Comparison of ENCODE assay signal across 18 cellular contexts in genomic region chr11:12963051-12963450, GRCh38. TPM values are rescaled to one million over a fixed set of nuclear protein-coding genes. Genes with fewer than 3 reads are reported as not detected.
DNase-seq lines count a peak whose midpoint lies in the region; ATAC-seq lines count a peak whose summit lies in the region.
"Had no signal": no experiment of that assay in that cellular context is flagged by ENCODE, and none has a peak within 500 bp of the region (broad histone marks: within the 10 kb centered on the region; RNA-seq: fewer than 3 reads in every experiment).

No MANE protein-coding gene starts in this region.

- no peak overlapping the region for H3K4me3 Mint-ChIP-seq in activated CD4-positive, alpha-beta T cell treated with anti-CD3 and anti-CD28 coated beads for 36 hours
- H3K4me3 Mint-ChIP-seq: B cell; CD8-positive, alpha-beta T cell; HFFc6 had no signal

- DNase-seq in NCI-H82 (lab: John Stamatoyannopoulos, UW) (peak; percentile 13), head of caudate nucleus (peak in 26 of 42 donors; percentile 7 to 79 (median 41)), occipital lobe (lab: John Stamatoyannopoulos, UW) (peak; percentile 2), HK-2 (ENCODE audit: unreplicated experiment) (no peak)
- DNase-seq in activated CD4-positive, alpha-beta T cell treated with anti-CD3 and anti-CD28 coated beads for 36 hours, result no peak
- DNase-seq: Calu3; CD8-positive, alpha-beta T cell; DMS 273 treated with DMSO at 0.1 percent for 48 hours; DMS53; DND-41; EL; GOT3; H7; HFFc6 had no signal

- H3K27ac Mint-ChIP-seq in activated CD4-positive, alpha-beta T cell treated with anti-CD3 and anti-CD28 coated beads for 36 hours, result no peak overlapping the region
- H3K27ac Mint-ChIP-seq: B cell; CD8-positive, alpha-beta T cell; HFFc6 had no signal

- peaks cover 20% of the 10 kb centered on the region for H3K27me3 Mint-ChIP-seq in activated CD4-positive, alpha-beta T cell treated with anti-CD3 and anti-CD28 coated beads for 36 hours

- CTCF ChIA-PET in activated CD4-positive, alpha-beta T cell treated with anti-CD3 and anti-CD28 coated beads for 36 hours (lab: Charles Lee), result interaction anchor here (0.8 to 1.4 kb wide), 6 partner anchors 16 to 380 kb away, joined by 3 to 6 read pairs (median 4); no protein-coding TSS in a partner anchor

- no peaks in the 10 kb centered on the region for H3K36me3 Mint-ChIP-seq in activated CD4-positive, alpha-beta T cell treated with anti-CD3 and anti-CD28 coated beads for 36 hours (ENCODE audit: low read depth)
- H3K36me3 Mint-ChIP-seq: CD8-positive, alpha-beta T cell had no signal

- POLR2A ChIA-PET in activated CD4-positive, alpha-beta T cell treated with anti-CD3 and anti-CD28 coated beads for 36 hours (lab: Charles Lee), result no interaction called here

- no peak for ATAC-seq in activated CD4-positive, alpha-beta T cell treated with anti-CD3 and anti-CD28 coated beads for 36 hours
- ATAC-seq in HG02870 (IDR thresholded peaks at IDR 0.05; ENCODE audit: unreplicated experiment), result no peak
- ATAC-seq: CD8-positive, alpha-beta T cell had no signal

- intact Hi-C loops in head of caudate nucleus (cut with DNase I), result loop anchor here (5.0 kb wide), 1 partner anchor 189 kb away; no protein-coding TSS in a partner anchor
- intact Hi-C loops in activated CD4-positive, alpha-beta T cell treated with anti-CD3 and anti-CD28 coated beads for 36 hours (cut with DNase I, micrococcal nuclease), result loop anchor here (5.0 kb wide), 2 partner anchors 189 to 274 kb away; no protein-coding TSS in a partner anchor

- no peaks in the 10 kb centered on the region for H3K4me1 Mint-ChIP-seq in activated CD4-positive, alpha-beta T cell treated with anti-CD3 and anti-CD28 coated beads for 36 hours
- H3K4me1 Mint-ChIP-seq: B cell had no signal

- no peaks in the 10 kb centered on the region for H3K9me3 Mint-ChIP-seq in activated CD4-positive, alpha-beta T cell treated with anti-CD3 and anti-CD28 coated beads for 36 hours (ENCODE audit: low read depth)
- H3K9me3 Mint-ChIP-seq: CD8-positive, alpha-beta T cell; HFFc6 had no signal

RNA-seq across cellular contexts. Expression of gene RASSF10, which starts 46.1 kb away (rescaled TPM):
- 3.4 TPM for total RNA-seq in occipital lobe
- total RNA-seq in activated CD4-positive, alpha-beta T cell treated with anti-CD3 and anti-CD28 coated beads for 36 hours, result not detected
- total RNA-seq: A172; B cell; CD8-positive, alpha-beta T cell; G401; HFFc6 had no signal

Comparison
In these comparisons a context has a peak if more than half of its experiments do, and no peak if none do; other contexts are left out.
1. DNase-seq: peak in NCI-H82 (single experiment), head of caudate nucleus (26 of 42) and occipital lobe (single experiment); none in activated CD4-positive, alpha-beta T cell treated with anti-CD3 and anti-CD28 coated beads for 36 hours (single experiment) and HK-2 (single experiment).